Comparison of ENCODE assay signal across 10 cellular contexts in the genomic region with DNA sequence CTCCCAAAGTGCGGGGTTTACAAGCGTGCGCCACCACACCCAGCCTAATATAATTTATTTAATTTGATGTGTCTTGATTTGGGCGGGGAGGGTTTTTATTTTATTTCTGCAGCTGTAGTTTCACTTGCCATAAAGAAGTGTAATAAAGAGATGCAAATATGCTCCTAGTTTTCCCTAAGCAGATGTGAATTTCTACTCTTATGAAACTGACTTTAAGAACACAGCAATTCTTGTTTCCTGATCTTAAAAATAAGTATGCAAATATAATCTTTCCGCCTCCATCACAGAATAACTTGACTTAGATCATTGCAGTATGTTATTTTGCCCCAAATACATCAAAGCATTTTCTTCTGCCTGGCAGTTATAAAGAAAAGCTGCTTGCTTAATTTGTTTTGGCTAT.
"Had no signal": no experiment of that assay in that cellular context is flagged by ENCODE, and none has a peak within 500 bp of the region (broad histone marks: within the 10 kb centered on the region; RNA-seq: fewer than 3 reads in every experiment).

No MANE protein-coding gene starts in this region.

- H3K27ac Mint-ChIP-seq: activated CD4-positive, alpha-beta memory T cell treated with anti-CD3 and anti-CD28 coated beads, Interleukin-2, amount 10 ng/mL, durations not matched to agents 7 days and 5 days; endodermal cell had no signal

- ATAC-seq: left ventricle myocardium superior had no signal

- H3K27ac ChIP-seq: hepatocyte had no signal

- H3K9ac ChIP-seq: parathyroid adenoma had no signal

- H3K27me3 Mint-ChIP-seq: activated CD4-positive, alpha-beta memory T cell treated with anti-CD3 and anti-CD28 coated beads, Interleukin-2, amount 10 ng/mL, durations not matched to agents 7 days and 5 days had no signal

- H3K36me3 ChIP-seq: transverse colon had no signal

- H3K4me3 ChIP-seq: hepatocyte, transverse colon had no signal

- DNase-seq: activated CD4-positive, alpha-beta memory T cell treated with anti-CD3 and anti-CD28 coated beads, Interleukin-2, amount 10 ng/mL, durations not matched to agents 7 days and 5 days; activated CD8-positive, alpha-beta memory T cell treated with anti-CD3 and anti-CD28 coated beads, Interleukin-2, amount 50 U/mL, for 48 hours; activated naive CD4-positive, alpha-beta T cell treated with anti-CD3 and anti-CD28 coated beads, Interleukin-2, amount 50 U/mL, for 16 hours; endodermal cell; erythroblast; left ventricle myocardium superior; mesendoderm; transverse colon had no signal

- H3K4me3 Mint-ChIP-seq: activated CD4-positive, alpha-beta memory T cell treated with anti-CD3 and anti-CD28 coated beads, Interleukin-2, amount 10 ng/mL, durations not matched to agents 7 days and 5 days; endodermal cell had no signal

- H3K9me3 ChIP-seq: transverse colon had no signal

- H2AFZ ChIP-seq: hepatocyte, parathyroid adenoma had no signal

- H3K4me2 ChIP-seq: hepatocyte had no signal

- H3K27me3 ChIP-seq: hepatocyte, transverse colon had no signal

- H3K9me3 Mint-ChIP-seq: activated CD4-positive, alpha-beta memory T cell treated with anti-CD3 and anti-CD28 coated beads, Interleukin-2, amount 10 ng/mL, durations not matched to agents 7 days and 5 days; endodermal cell had no signal
